In genomic region chr14:71556730-71557129, GRCh38 we compare ENCODE assay signal across 14 cellular contexts.
DNase-seq lines count a peak whose midpoint lies in the region; ATAC-seq and TF ChIP-seq lines count a peak whose summit lies in the region.
"Had no signal": no experiment of that assay in that cellular context is flagged by ENCODE, and none has a peak within 500 bp of the region (broad histone marks: within the 10 kb centered on the region; RNA-seq: fewer than 3 reads in every experiment).

No MANE protein-coding gene starts in this region.

- no peak overlapping the region for H2AFZ ChIP-seq in PC-9
- H2AFZ ChIP-seq in hepatocyte = no peak overlapping the region

- H3K36me3 ChIP-seq in PC-9 (ENCODE audit: low read depth) (0 out of 2 replicates have a peak, but pooled peaks cover 3% of the 10 kb centered on the region), hepatocyte (replicated peaks; ENCODE audit: insufficient read depth, low read depth) (no peaks in the 10 kb centered on the region), thymus (ENCODE audit: control insufficient read depth, insufficient read depth) (no peaks in the 10 kb centered on the region)

- POLR2A ChIA-PET in PC-9 (lab: Charles Lee; ENCODE audit: unreplicated experiment) = no interaction called here

- DNase-seq in activated naive CD4-positive, alpha-beta T cell treated with anti-CD3 and anti-CD28 coated beads for 36 hours = no peak
- no peak for DNase-seq in activated naive CD4-positive, alpha-beta T cell (lab: John Stamatoyannopoulos, UW)
- no peak for DNase-seq in PC-9
- DNase-seq in hepatocyte (ENCODE audit: low spot score) = no peak
- no peak for DNase-seq in cortex of kidney (lab: John Stamatoyannopoulos, UW)
- DNase-seq in activated effector memory CD4-positive, alpha-beta T cell treated with anti-CD3 and anti-CD28 coated beads, Interleukin-2, amount 50 U/mL, for 16 hours = no peak
- DNase-seq: DMS53; mammary epithelial cell; MV-4-11; NK-92 treated with Interleukin-12 subunit alpha and Interleukin-12 subunit beta, amount 100 ng/mL, for 24 hours; SIG-M5; substantia nigra had no signal

- peak overlapping the region; percentile 35 for H3K27ac Mint-ChIP-seq in activated naive CD4-positive, alpha-beta T cell treated with anti-CD3 and anti-CD28 coated beads for 36 hours

- no peak overlapping the region for H3K4me2 ChIP-seq in PC-9
- H3K4me2 ChIP-seq in hepatocyte = peak overlapping the region; percentile 51

- H3K79me2 ChIP-seq in PC-9 (ENCODE audit: low read depth) (peaks cover 65% of the 10 kb centered on the region), hepatocyte (peaks cover 37% of the 10 kb centered on the region)

- CTCF ChIA-PET in activated naive CD4-positive, alpha-beta T cell treated with anti-CD3 and anti-CD28 coated beads for 36 hours (lab: Charles Lee) = no interaction called here
- CTCF ChIA-PET in PC-9 (lab: Charles Lee) = no interaction called here

- no peaks in the 10 kb centered on the region; the same call in 1 of the 2 replicates for H3K9me2 ChIP-seq in PC-9 (ENCODE audit: insufficient read depth)
- no peaks in the 10 kb centered on the region for H3K9me2 ChIP-seq in hepatocyte (replicated peaks; ENCODE audit: insufficient read depth)

- H4K20me1 ChIP-seq in PC-9 (ENCODE audit: insufficient read depth) (peaks cover 6% of the 10 kb centered on the region), hepatocyte (ENCODE audit: insufficient read depth, poor library complexity, severe bottlenecking) (no peaks in the 10 kb centered on the region)

- H3K27me3 ChIP-seq in PC-9 (ENCODE audit: insufficient read depth, low read depth) (no peaks in the 10 kb centered on the region), hepatocyte (no peaks in the 10 kb centered on the region), thymus (ENCODE audit: control insufficient read depth, insufficient read depth) (no peaks in the 10 kb centered on the region)

- H3K27ac ChIP-seq in PC-9 = peak overlapping the region; percentile 11; the same call in 1 of the 2 replicates
- H3K27ac ChIP-seq in hepatocyte = peak overlapping the region; percentile 91
- peak overlapping the region; percentile 73 for H3K27ac ChIP-seq in thymus (ENCODE audit: low read depth)

- peaks cover 65% of the 10 kb centered on the region for H3K4me1 Mint-ChIP-seq in activated naive CD4-positive, alpha-beta T cell treated with anti-CD3 and anti-CD28 coated beads for 36 hours (ENCODE audit: low read depth)

- H3K9me3 Mint-ChIP-seq in activated naive CD4-positive, alpha-beta T cell treated with anti-CD3 and anti-CD28 coated beads for 36 hours = no peaks in the 10 kb centered on the region

- TF ChIP-seq CTCF in PC-9 (conservative IDR thresholded peaks at IDR 0.05) = no peak
- TF ChIP-seq CTCF in hepatocyte (IDR thresholded peaks at IDR 0.05; ENCODE audit: poor library complexity) = no peak

- H3K36me3 Mint-ChIP-seq in activated naive CD4-positive, alpha-beta T cell treated with anti-CD3 and anti-CD28 coated beads for 36 hours (ENCODE audit: low read depth) = no peaks in the 10 kb centered on the region

- H3K4me3 ChIP-seq in PC-9 (no peak overlapping the region), hepatocyte (no peak overlapping the region), thymus (ENCODE audit: low read length) (no peak overlapping the region)

- H3K9me3 ChIP-seq in PC-9 (ENCODE audit: insufficient read depth, low read depth) = no peaks in the 10 kb centered on the region
- H3K9me3 ChIP-seq in hepatocyte (ENCODE audit: low read depth) = no peaks in the 10 kb centered on the region
- no peaks in the 10 kb centered on the region for H3K9me3 ChIP-seq in thymus (ENCODE audit: control insufficient read depth)

- no peak overlapping the region for H3K4me3 Mint-ChIP-seq in activated naive CD4-positive, alpha-beta T cell treated with anti-CD3 and anti-CD28 coated beads for 36 hours

- H3K4me1 ChIP-seq in PC-9 (replicated peaks; ENCODE audit: insufficient read depth) (peaks cover 8% of the 10 kb centered on the region; the same call in 1 of the 2 replicates), hepatocyte (ENCODE audit: insufficient read depth) (peaks cover 16% of the 10 kb centered on the region), thymus (ENCODE audit: control insufficient read depth, insufficient read depth, low read length) (peaks cover 22% of the 10 kb centered on the region)

- intact Hi-C loops in activated naive CD4-positive, alpha-beta T cell treated with anti-CD3 and anti-CD28 coated beads for 36 hours (cut with micrococcal nuclease) = loop anchor here (5.0 to 10.0 kb wide), 4 partner anchors 634 to 1882 kb away; no protein-coding TSS in a partner anchor
- intact Hi-C loops in PC-9 (cut with micrococcal nuclease; ENCODE audit: unreplicated experiment) = no loop called here

- WGBS in hepatocyte (ENCODE audit: low lambda C conversion rate, missing lambda C conversion rate) = 41% methylated on average over 2 of the region's 2 CpGs
- WGBS in thymus = 97% methylated on average over 2 of the region's 2 CpGs

- ATAC-seq in HG03135 (IDR thresholded peaks at IDR 0.05; ENCODE audit: unreplicated experiment) = no peak

- peaks cover 19% of the 10 kb centered on the region; the same call in 1 of the 2 replicates for H3F3A ChIP-seq in PC-9 (ENCODE audit: insufficient read depth, low read depth)

- no TSS peak for BruUV-seq in PC-9 (replicated peaks; lab: Mats Ljungman, UMichigan)

- H3K27me3 Mint-ChIP-seq in activated naive CD4-positive, alpha-beta T cell treated with anti-CD3 and anti-CD28 coated beads for 36 hours (ENCODE audit: low read depth) = no peaks in the 10 kb centered on the region

Comparison
In these comparisons a context has a peak if more than half of its experiments do, and no peak if none do; other contexts are left out.
1. H3K27ac ChIP-seq: peak in every context shown above with its lines; median percentile 91 in hepatocyte; 73 in thymus; 11 in PC-9.